In genomic region chr9:112755059-112755458, GRCh38 we compare ENCODE assay signal across 10 cellular contexts. TPM values are rescaled to one million over a fixed set of nuclear protein-coding genes. Genes with fewer than 3 reads are reported as not detected.
DNase-seq lines count a peak whose midpoint lies in the region; ATAC-seq and TF ChIP-seq lines count a peak whose summit lies in the region.
"Had no signal": no experiment of that assay in that cellular context is flagged by ENCODE, and none has a peak within 500 bp of the region (broad histone marks: within the 10 kb centered on the region; RNA-seq: fewer than 3 reads in every experiment).

No MANE protein-coding gene starts in this region.

- peak overlapping the region; percentile 74 to 75 for H3K27ac Mint-ChIP-seq in T-cell

- H3K9me2 ChIP-seq in HCT116 (ENCODE audit: insufficient read depth): no peaks in the 10 kb centered on the region

- peaks cover 9% of the 10 kb centered on the region; the same call in 1 of the 2 replicates for H3K79me2 ChIP-seq in HCT116 (ENCODE audit: insufficient read depth, low read length)

- peaks cover 5% of the 10 kb centered on the region for H3K36me3 Mint-ChIP-seq in T-cell

- H3K9ac ChIP-seq in HCT116 (ENCODE audit: low read length) (peak overlapping the region; percentile 36; the same call in 1 of the 2 replicates), skeletal muscle tissue (ENCODE audit: low read depth in 1 of 3, low read length in 3 of 3) (peak overlapping the region in 2 of 3 donors; percentile 25 to 36)

- TF ChIP-seq POLR2A in HCT116 (IDR thresholded peaks at IDR 0.05; ENCODE audit: borderline replicate concordance, extremely low read depth, insufficient read depth, insufficient read length): no peak

- peaks cover 22 to 69% of the 10 kb centered on the region in 2 experiments for H3K4me1 ChIP-seq in HCT116 (ENCODE audit: control insufficient read depth in 1 of 2, insufficient read depth in 2 of 2, low read length in 2 of 2)
- H3K4me1 ChIP-seq in skeletal muscle tissue (ENCODE audit: control insufficient read depth in 3 of 3, insufficient read depth in 3 of 3, low read length in 3 of 3): peaks cover 35 to 66% (median 38%) of the 10 kb centered on the region in 3 donors

- H2AFZ ChIP-seq in HCT116 (ENCODE audit: low read depth, low read length, poor library complexity, severe bottlenecking): no peak overlapping the region

- no peaks in the 10 kb centered on the region for H3K27me3 ChIP-seq in HCT116 (ENCODE audit: insufficient read depth, low read length)
- H3K27me3 ChIP-seq in skeletal muscle tissue (ENCODE audit: control insufficient read depth in 3 of 3, insufficient read depth in 3 of 3, low read length in 3 of 3): no peaks in the 10 kb centered on the region
- H3K27me3 ChIP-seq: tibial nerve had no signal

- H3K4me3 Mint-ChIP-seq in T-cell: peak overlapping the region in 2 of 3 donors; percentile 10 to 55

- no peaks in the 10 kb centered on the region for H3K27me3 Mint-ChIP-seq in T-cell

- TSS peak; percentile 7 for BruUV-seq in HCT116 (replicated peaks; lab: Mats Ljungman, UMichigan)

- no peak for TF ChIP-seq RAD21 in HCT116 (IDR thresholded peaks at IDR 0.05; ENCODE audit: low read depth)

- peaks cover 72 to 82% (median 75%) of the 10 kb centered on the region in 3 donors for H3K4me1 Mint-ChIP-seq in T-cell

- H3K4me3 ChIP-seq in HCT116 (replicated peaks in 1 of 2; ENCODE audit: low read depth in 1 of 2, low read length in 2 of 2) (peak overlapping the region in 1 of 2 experiments; percentile 8; a peak in 1 of 4 replicates), skeletal muscle tissue (ENCODE audit: low read length in 3 of 3) (no peak overlapping the region)
- H3K4me3 ChIP-seq: tibial nerve had no signal

- no peak for DNase-seq in HCT116 (ENCODE audit: low read depth, low spot score)
- DNase-seq in T-cell: no peak
- DNase-seq in fibroblast of gingiva (ENCODE audit: low read depth): peak; percentile 62
- DNase-seq in NK-92 (lab: John Stamatoyannopoulos, UW; ENCODE audit: unreplicated experiment): no peak
- no peak for DNase-seq in NCI-H1694 (lab: John Stamatoyannopoulos, UW)
- no peak for DNase-seq in activated gamma-delta T cell treated with Interleukin-2 at 50 U/mL for 16 hours
- no peak for DNase-seq in NCI-H1105 (lab: John Stamatoyannopoulos, UW)
- DNase-seq: erythroblast had no signal

- intact Hi-C loops in HCT116 (cut with micrococcal nuclease): no loop called here

- H3K36me3 ChIP-seq in HCT116 (ENCODE audit: control insufficient read depth in 1 of 2, insufficient read depth in 2 of 2, low read length in 2 of 2) (no peaks in the 10 kb centered on the region), skeletal muscle tissue (ENCODE audit: control insufficient read depth in 3 of 3, insufficient read depth in 3 of 3, low read length in 3 of 3) (no peaks in the 10 kb centered on the region)

- no peak for TF ChIP-seq CTCF in HCT116 (IDR thresholded peaks at IDR 0.05 in 2 of 3, conservative IDR thresholded peaks at IDR 0.05 in 1 of 3; ENCODE audit: borderline replicate concordance in 1 of 3, insufficient read depth in 1 of 3, low read depth in 2 of 3, low read length in 2 of 3)

- no peak for ATAC-seq in HCT116
- no peak for ATAC-seq in T-cell (replicated peaks in 1 of 4)

- POLR2A ChIA-PET in HCT116 (lab: Charles Lee): no interaction called here
- POLR2A ChIA-PET in T-cell (lab: Charles Lee): no interaction called here

- H3K9me3 ChIP-seq in HCT116 (ENCODE audit: control insufficient read depth in 1 of 2, insufficient read depth in 1 of 2, low read depth in 1 of 2, low read length in 2 of 2): no peaks in the 10 kb centered on the region
- H3K9me3 ChIP-seq in skeletal muscle tissue (ENCODE audit: control insufficient read depth in 3 of 3, low read length in 3 of 3): no peaks in the 10 kb centered on the region
- H3K9me3 ChIP-seq: tibial nerve had no signal

- no peaks in the 10 kb centered on the region for H3K9me3 Mint-ChIP-seq in T-cell

- peak overlapping the region; percentile 86 for H3K4me2 ChIP-seq in HCT116 (ENCODE audit: low read length)

- CTCF ChIA-PET in HCT116 (lab: Charles Lee) (no interaction called here), T-cell (lab: Charles Lee) (no interaction called here)

- H3K27ac ChIP-seq in HCT116 (ENCODE audit: low read depth, low read length): peak overlapping the region; percentile 15; the same call in 1 of the 2 replicates
- peak overlapping the region; percentile 65 for H3K27ac ChIP-seq in skeletal muscle tissue (ENCODE audit: low read depth, low read length)

- RAD21 ChIA-PET in HCT116 (lab: Charles Lee; ENCODE audit: low non-redundant PET in 1 of 2, low total read pairs in 2 of 2, uncharacterized antibody in 2 of 2, unreplicated experiment in 2 of 2): interaction anchor here in 1 of 2 experiments (0.7 kb wide), 1 partner anchor 304 kb away, joined by 3 read pairs; no protein-coding TSS in a partner anchor

- H4K20me1 ChIP-seq in HCT116 (ENCODE audit: insufficient read depth): no peaks in the 10 kb centered on the region

TF ChIP-seq in HCT116, 20 proteins besides CTCF, POLR2A, EP300 and RAD21:
- TF ChIP-seq SP1 (IDR thresholded peaks at IDR 0.05; ENCODE audit: low read depth) (0 out of 2 replicates have a peak, but pooled peaks have one; percentile 3), CBX3 (IDR thresholded peaks at IDR 0.05; ENCODE audit: low read depth) (no peak)
TF ChIP-seq in HCT116: peak in this region for 1.

RNA-seq across cellular contexts. Expression of gene SNX30, which starts 4.5 kb away (rescaled TPM):
- total RNA-seq in HCT116 (2021; ENCODE audit: unreplicated experiment): 12.7 TPM
- polyA plus RNA-seq in HCT116 (2012): 6.4 and 7.5 TPM in 2 replicates
- 10 to 100 TPM in 3 of 5 donors, 1 to 10 TPM in 2; 8.9 to 11.7 (median 10.0) TPM for total RNA-seq in T-cell
- 8.9 TPM for total RNA-seq in skeletal muscle tissue

RNA-seq across cellular contexts. Expression of gene INIP, which starts 37.1 kb away (rescaled TPM):
- 28.9 TPM for total RNA-seq in HCT116 (2021; ENCODE audit: unreplicated experiment)
- polyA plus RNA-seq in HCT116 (2012): 18.2 and 18.3 TPM in 2 replicates
- 10 to 100 TPM; 13.6 to 27.4 (median 22.6) TPM for total RNA-seq in T-cell
- 11.5 TPM for total RNA-seq in skeletal muscle tissue
